ENCODE assay signal across 11 cellular contexts in genomic region chr16:88005148-88005547, GRCh38. TPM values are rescaled to one million over a fixed set of nuclear protein-coding genes. Genes with fewer than 3 reads are reported as not detected.
A peak's percentile ranks its signal among the peaks of the same experiment; 100 is the strongest.
DNase-seq lines count a peak whose midpoint lies in the region; ATAC-seq, FAIRE-seq and TF ChIP-seq lines count a peak whose summit lies in the region.
"Had no signal": no experiment of that assay in that cellular context is flagged by ENCODE, and none has a peak within 500 bp of the region (broad histone marks: within the 10 kb centered on the region; RNA-seq: fewer than 3 reads in every experiment).

No MANE protein-coding gene starts in this region.

- H3K27ac Mint-ChIP-seq in activated T-cell treated with anti-CD3 and anti-CD28 coated beads, Interleukin-2, amount 50 U/mL, for 24 hours: peak overlapping the region; percentile 63
- H3K27ac Mint-ChIP-seq in stimulated activated memory B cell treated with anti-CD40 and anti-IgM and Interleukin-4, amounts not matched to agents 10 μg/mL and 1 μg/mL and 100 μg/mL, for 72 hours: peak overlapping the region; percentile 43

- no peak overlapping the region for H3K4me3 Mint-ChIP-seq in activated T-cell treated with anti-CD3 and anti-CD28 coated beads, Interleukin-2, amount 50 U/mL, for 24 hours
- no peak overlapping the region for H3K4me3 Mint-ChIP-seq in activated T-cell treated with anti-CD3 and anti-CD28 coated beads, Interleukin-2, amount 50 U/mL, for 4 hours
- no peak overlapping the region for H3K4me3 Mint-ChIP-seq in stimulated activated memory B cell treated with anti-CD40 and anti-IgM and Interleukin-4, amounts not matched to agents 10 μg/mL and 1 μg/mL and 100 μg/mL, for 72 hours

- TF ChIP-seq CTCF in OCI-LY1 (IDR thresholded peaks at IDR 0.05; ENCODE audit: low read length) (peak; percentile 81), fibroblast of villous mesenchyme (IDR thresholded peaks at IDR 0.05; ENCODE audit: insufficient read depth, low read depth, low read length) (peak; percentile 40), kidney (IDR thresholded peaks at IDR 0.05; ENCODE audit: borderline replicate concordance, extremely low read depth, insufficient read depth) (no peak)

- H3K36me3 ChIP-seq in OCI-LY1 (ENCODE audit: insufficient read depth, low read length) (peaks cover 50% of the 10 kb centered on the region), kidney (ENCODE audit: control insufficient read depth in 1 of 2, insufficient read depth in 2 of 2, low read length in 2 of 2) (peaks cover 10 to 11% of the 10 kb centered on the region in 2 donors)

- H3K9me3 ChIP-seq in OCI-LY1 (ENCODE audit: low read length): no peaks in the 10 kb centered on the region
- no peaks in the 10 kb centered on the region for H3K9me3 ChIP-seq in kidney (ENCODE audit: control insufficient read depth in 1 of 2, low read length in 2 of 2)

- no peak overlapping the region for H3K4me3 ChIP-seq in OCI-LY1 (ENCODE audit: low read depth, low read length, poor library complexity, severe bottlenecking)
- H3K4me3 ChIP-seq in fibroblast of villous mesenchyme (ENCODE audit: low read depth, low read length): no peak overlapping the region
- H3K4me3 ChIP-seq in kidney (ENCODE audit: low read length in 2 of 2): no peak overlapping the region

- peaks cover 78% of the 10 kb centered on the region for H3K36me3 Mint-ChIP-seq in activated T-cell treated with anti-CD3 and anti-CD28 coated beads, Interleukin-2, amount 50 U/mL, for 24 hours (ENCODE audit: low read depth)
- H3K36me3 Mint-ChIP-seq in activated T-cell treated with anti-CD3 and anti-CD28 coated beads, Interleukin-2, amount 50 U/mL, for 4 hours (ENCODE audit: insufficient read depth): peaks cover 33% of the 10 kb centered on the region
- peaks cover 63% of the 10 kb centered on the region for H3K36me3 Mint-ChIP-seq in stimulated activated memory B cell treated with anti-CD40 and anti-IgM and Interleukin-4, amounts not matched to agents 10 μg/mL and 1 μg/mL and 100 μg/mL, for 72 hours

- no peak for ATAC-seq in activated T-cell treated with anti-CD3 and anti-CD28 coated beads, Interleukin-2, amount 50 U/mL, for 4 hours
- ATAC-seq in stimulated activated memory B cell treated with anti-CD40 and anti-IgM and Interleukin-4, amounts not matched to agents 10 μg/mL and 1 μg/mL and 100 μg/mL, for 72 hours: peak; percentile 78
- no peak for ATAC-seq in GM18520 (IDR thresholded peaks at IDR 0.05; ENCODE audit: unreplicated experiment)

- peaks cover 14% of the 10 kb centered on the region for H3K4me1 Mint-ChIP-seq in activated T-cell treated with anti-CD3 and anti-CD28 coated beads, Interleukin-2, amount 50 U/mL, for 24 hours (ENCODE audit: low read depth)
- peaks cover 6% of the 10 kb centered on the region for H3K4me1 Mint-ChIP-seq in activated T-cell treated with anti-CD3 and anti-CD28 coated beads, Interleukin-2, amount 50 U/mL, for 4 hours (ENCODE audit: low read depth)
- H3K4me1 Mint-ChIP-seq in stimulated activated memory B cell treated with anti-CD40 and anti-IgM and Interleukin-4, amounts not matched to agents 10 μg/mL and 1 μg/mL and 100 μg/mL, for 72 hours: peaks cover 35% of the 10 kb centered on the region

- no peaks in the 10 kb centered on the region for H4K20me1 ChIP-seq in OCI-LY1 (ENCODE audit: insufficient read depth, low read length)

- H3K9me2 ChIP-seq in OCI-LY1 (ENCODE audit: low read depth, low read length): no peaks in the 10 kb centered on the region

- peaks cover 19% of the 10 kb centered on the region for H3K4me1 ChIP-seq in OCI-LY1 (ENCODE audit: insufficient read depth, low read length, severe bottlenecking)
- no peaks in the 10 kb centered on the region for H3K4me1 ChIP-seq in kidney (ENCODE audit: control insufficient read depth in 1 of 2, insufficient read depth in 1 of 2, low read depth in 1 of 2, low read length in 2 of 2)

- no peaks in the 10 kb centered on the region for H3K9me3 Mint-ChIP-seq in activated T-cell treated with anti-CD3 and anti-CD28 coated beads, Interleukin-2, amount 50 U/mL, for 24 hours
- H3K9me3 Mint-ChIP-seq in activated T-cell treated with anti-CD3 and anti-CD28 coated beads, Interleukin-2, amount 50 U/mL, for 4 hours: no peaks in the 10 kb centered on the region
- H3K9me3 Mint-ChIP-seq in stimulated activated memory B cell treated with anti-CD40 and anti-IgM and Interleukin-4, amounts not matched to agents 10 μg/mL and 1 μg/mL and 100 μg/mL, for 72 hours: no peaks in the 10 kb centered on the region

- no peak overlapping the region; the same call in 1 of the 2 replicates for H3K4me2 ChIP-seq in OCI-LY1 (ENCODE audit: low read length)

- no peak for DNase-seq in activated T-cell treated with anti-CD3 and anti-CD28 coated beads, Interleukin-2, amount 50 U/mL, for 24 hours
- DNase-seq in activated T-cell treated with anti-CD3 and anti-CD28 coated beads, Interleukin-2, amount 50 U/mL, for 4 hours: no peak
- DNase-seq in fibroblast of villous mesenchyme (ENCODE audit: low read depth): no peak
- no peak for DNase-seq in kidney
- no peak for DNase-seq in NCI-H524 treated with DMSO at 0.1 percent for 48 hours (lab: John Stamatoyannopoulos, UW)
- DNase-seq: anterior cingulate cortex, NCI-H774, trophoblast cell had no signal

- H3K79me2 ChIP-seq in OCI-LY1 (ENCODE audit: insufficient read depth, low read length): no peaks in the 10 kb centered on the region

- no peaks in the 10 kb centered on the region for H3K27me3 Mint-ChIP-seq in activated T-cell treated with anti-CD3 and anti-CD28 coated beads, Interleukin-2, amount 50 U/mL, for 24 hours
- H3K27me3 Mint-ChIP-seq in activated T-cell treated with anti-CD3 and anti-CD28 coated beads, Interleukin-2, amount 50 U/mL, for 4 hours (ENCODE audit: low read depth): no peaks in the 10 kb centered on the region
- H3K27me3 Mint-ChIP-seq in stimulated activated memory B cell treated with anti-CD40 and anti-IgM and Interleukin-4, amounts not matched to agents 10 μg/mL and 1 μg/mL and 100 μg/mL, for 72 hours: no peaks in the 10 kb centered on the region

- H2AFZ ChIP-seq in OCI-LY1 (ENCODE audit: low read length): no peak overlapping the region

- H3K27ac ChIP-seq in OCI-LY1 (ENCODE audit: low read depth, low read length, poor library complexity, severe bottlenecking) (no peak overlapping the region), kidney (ENCODE audit: low read depth in 2 of 2, low read length in 2 of 2) (no peak overlapping the region)

- intact Hi-C loops in kidney (cut with DNase I): no loop called here

- H3K27me3 ChIP-seq in OCI-LY1 (ENCODE audit: insufficient read depth, low read length): no peaks in the 10 kb centered on the region

- FAIRE-seq in kidney (lab: Jason Lieb, UNC): no peak

- H3K9ac ChIP-seq in OCI-LY1 (ENCODE audit: low read length): no peak overlapping the region
- H3K9ac ChIP-seq in kidney (ENCODE audit: low read length in 2 of 2): no peak overlapping the region

- no peaks in the 10 kb centered on the region for H3F3A ChIP-seq in OCI-LY1 (ENCODE audit: insufficient read depth, low read length)

RNA-seq across cellular contexts. Expression of gene BANP, which starts 53.9 kb away (rescaled TPM):
- total RNA-seq in activated T-cell treated with anti-CD3 and anti-CD28 coated beads, Interleukin-2, amount 50 U/mL, for 4 hours: 10 to 100 TPM; 25.2 to 29.4 (median 25.9) TPM
- total RNA-seq in fibroblast of villous mesenchyme: 18.7 and 25.9 TPM in 2 replicates
- 26.3 TPM for total RNA-seq in kidney
- 12.4 TPM for polyA plus RNA-seq in kidney (ENCODE audit: insufficient read depth, low read depth, low replicate concordance)
